In the genomic region with DNA sequence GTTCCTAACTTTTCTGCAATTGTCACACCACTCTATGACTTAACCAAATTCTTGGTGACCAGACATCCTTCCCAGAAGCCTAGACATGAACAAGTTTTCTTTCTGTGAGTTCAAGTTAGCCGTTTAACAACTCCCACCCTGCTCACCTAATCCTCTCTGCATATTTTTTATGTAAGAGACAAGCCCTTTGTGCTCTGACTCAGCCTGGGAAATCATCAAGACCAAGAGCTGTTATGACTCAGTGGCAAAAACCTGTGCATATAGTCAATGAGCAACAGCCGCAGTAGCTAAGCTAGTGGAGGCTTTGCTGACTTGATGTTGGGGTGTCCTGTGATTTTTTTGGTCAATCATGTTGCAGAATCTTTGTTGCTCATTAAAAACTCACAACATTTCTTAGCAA, we compare ENCODE assay signal across 8 cellular contexts.
DNase-seq lines count a peak whose midpoint lies in the region; ATAC-seq and TF ChIP-seq lines count a peak whose summit lies in the region.

No MANE protein-coding gene starts in this region.

- peak overlapping the region; percentile 11 for H3K4me3 Mint-ChIP-seq in MCF 10A (ENCODE audit: unreplicated experiment)
- H3K4me3 Mint-ChIP-seq in activated CD4-positive, alpha-beta memory T cell treated with anti-CD3 and anti-CD28 coated beads for 36 hours, result no peak overlapping the region
- H3K4me3 Mint-ChIP-seq in activated CD4-positive, alpha-beta T cell treated with anti-CD3 and anti-CD28 coated beads, Interleukin-2, amount 10 ng/mL, durations not matched to agents 24 days and 14 days, result no peak overlapping the region
- no peak overlapping the region for H3K4me3 Mint-ChIP-seq in activated naive CD4-positive, alpha-beta T cell treated with anti-CD3 and anti-CD28 coated beads, Interleukin-2, amount 10 ng/mL, durations not matched to agents 7 days and 5 days

- H3K27ac Mint-ChIP-seq in MCF 10A (ENCODE audit: low read depth, unreplicated experiment), result peak overlapping the region; percentile 37
- H3K27ac Mint-ChIP-seq in activated CD4-positive, alpha-beta memory T cell treated with anti-CD3 and anti-CD28 coated beads for 36 hours, result no peak overlapping the region
- no peak overlapping the region for H3K27ac Mint-ChIP-seq in activated CD4-positive, alpha-beta T cell treated with anti-CD3 and anti-CD28 coated beads, Interleukin-2, amount 10 ng/mL, durations not matched to agents 24 days and 14 days
- no peak overlapping the region for H3K27ac Mint-ChIP-seq in activated naive CD4-positive, alpha-beta T cell treated with anti-CD3 and anti-CD28 coated beads, Interleukin-2, amount 10 ng/mL, durations not matched to agents 7 days and 5 days

- no peak for TF ChIP-seq CTCF in MCF 10A (IDR thresholded peaks at IDR 0.05; ENCODE audit: unreplicated experiment)
- no peak for TF ChIP-seq CTCF in breast epithelium (IDR thresholded peaks at IDR 0.05)
- TF ChIP-seq CTCF in astrocyte of the spinal cord (IDR thresholded peaks at IDR 0.05; ENCODE audit: low read depth, low read length), result no peak
- TF ChIP-seq CTCF in left ventricle myocardium inferior (IDR thresholded peaks at IDR 0.05; ENCODE audit: borderline replicate concordance), result no peak

- no peaks in the 10 kb centered on the region for H3K36me3 ChIP-seq in breast epithelium
- H3K36me3 ChIP-seq in left ventricle myocardium inferior, result no peaks in the 10 kb centered on the region

- no peaks in the 10 kb centered on the region for H3K27me3 Mint-ChIP-seq in MCF 10A (ENCODE audit: insufficient read depth, unreplicated experiment)
- H3K27me3 Mint-ChIP-seq in activated CD4-positive, alpha-beta memory T cell treated with anti-CD3 and anti-CD28 coated beads for 36 hours, result peaks cover 10% of the 10 kb centered on the region
- peaks cover 17% of the 10 kb centered on the region for H3K27me3 Mint-ChIP-seq in activated CD4-positive, alpha-beta T cell treated with anti-CD3 and anti-CD28 coated beads, Interleukin-2, amount 10 ng/mL, durations not matched to agents 24 days and 14 days
- no peaks in the 10 kb centered on the region for H3K27me3 Mint-ChIP-seq in activated naive CD4-positive, alpha-beta T cell treated with anti-CD3 and anti-CD28 coated beads, Interleukin-2, amount 10 ng/mL, durations not matched to agents 7 days and 5 days

- H3K9me3 ChIP-seq in breast epithelium (no peaks in the 10 kb centered on the region), left ventricle myocardium inferior (replicated peaks) (peaks cover 3% of the 10 kb centered on the region)

- intact Hi-C loops in MCF 10A (cut with micrococcal nuclease), result loop anchor here (10.0 kb wide), 1 partner anchor 369 kb away; no protein-coding TSS in a partner anchor
- intact Hi-C loops in breast epithelium (cut with DNase I; ENCODE audit: low total_unique reads), result no loop called here
- intact Hi-C loops in activated CD4-positive, alpha-beta memory T cell treated with anti-CD3 and anti-CD28 coated beads for 36 hours (cut with micrococcal nuclease), result no loop called here
- intact Hi-C loops in activated CD4-positive, alpha-beta T cell treated with anti-CD3 and anti-CD28 coated beads, Interleukin-2, amount 10 ng/mL, durations not matched to agents 24 days and 14 days (cut with micrococcal nuclease), result no loop called here
- intact Hi-C loops in left ventricle myocardium inferior (cut with micrococcal nuclease), result no loop called here

- no peaks in the 10 kb centered on the region for H3K36me3 Mint-ChIP-seq in MCF 10A (ENCODE audit: insufficient read depth, unreplicated experiment)
- H3K36me3 Mint-ChIP-seq in activated CD4-positive, alpha-beta memory T cell treated with anti-CD3 and anti-CD28 coated beads for 36 hours, result no peaks in the 10 kb centered on the region
- no peaks in the 10 kb centered on the region for H3K36me3 Mint-ChIP-seq in activated CD4-positive, alpha-beta T cell treated with anti-CD3 and anti-CD28 coated beads, Interleukin-2, amount 10 ng/mL, durations not matched to agents 24 days and 14 days (ENCODE audit: low read depth)
- no peaks in the 10 kb centered on the region for H3K36me3 Mint-ChIP-seq in activated naive CD4-positive, alpha-beta T cell treated with anti-CD3 and anti-CD28 coated beads, Interleukin-2, amount 10 ng/mL, durations not matched to agents 7 days and 5 days

- TF ChIP-seq POLR2A in breast epithelium (IDR thresholded peaks at IDR 0.05), result no peak

- no TSS peak for BruUV-seq in MCF 10A (replicated peaks; lab: Mats Ljungman, UMichigan)

- peak; percentile 96 for ATAC-seq in HG03039 (IDR thresholded peaks at IDR 0.05; ENCODE audit: unreplicated experiment)

- in situ Hi-C loops in astrocyte of the spinal cord (cut with HindIII; ENCODE audit: low sequenced_read_pairs), result no loop called here

- no peak overlapping the region for H3K4me3 ChIP-seq in breast epithelium
- H3K4me3 ChIP-seq in astrocyte of the spinal cord (ENCODE audit: low read depth, low read length), result no peak overlapping the region
- H3K4me3 ChIP-seq in left ventricle myocardium inferior, result no peak overlapping the region

- peaks cover 17% of the 10 kb centered on the region for H3K9me3 Mint-ChIP-seq in MCF 10A (ENCODE audit: unreplicated experiment)
- peaks cover 3% of the 10 kb centered on the region for H3K9me3 Mint-ChIP-seq in activated CD4-positive, alpha-beta memory T cell treated with anti-CD3 and anti-CD28 coated beads for 36 hours
- H3K9me3 Mint-ChIP-seq in activated CD4-positive, alpha-beta T cell treated with anti-CD3 and anti-CD28 coated beads, Interleukin-2, amount 10 ng/mL, durations not matched to agents 24 days and 14 days, result no peaks in the 10 kb centered on the region
- H3K9me3 Mint-ChIP-seq in activated naive CD4-positive, alpha-beta T cell treated with anti-CD3 and anti-CD28 coated beads, Interleukin-2, amount 10 ng/mL, durations not matched to agents 7 days and 5 days, result no peaks in the 10 kb centered on the region

- H3K4me1 ChIP-seq in breast epithelium, result no peaks in the 10 kb centered on the region
- H3K4me1 ChIP-seq in left ventricle myocardium inferior, result peaks cover 10% of the 10 kb centered on the region

- peaks cover 34% of the 10 kb centered on the region for H3K4me1 Mint-ChIP-seq in MCF 10A (ENCODE audit: insufficient read depth, unreplicated experiment)
- no peaks in the 10 kb centered on the region for H3K4me1 Mint-ChIP-seq in activated CD4-positive, alpha-beta memory T cell treated with anti-CD3 and anti-CD28 coated beads for 36 hours (ENCODE audit: low read depth)
- no peaks in the 10 kb centered on the region for H3K4me1 Mint-ChIP-seq in activated CD4-positive, alpha-beta T cell treated with anti-CD3 and anti-CD28 coated beads, Interleukin-2, amount 10 ng/mL, durations not matched to agents 24 days and 14 days
- no peaks in the 10 kb centered on the region for H3K4me1 Mint-ChIP-seq in activated naive CD4-positive, alpha-beta T cell treated with anti-CD3 and anti-CD28 coated beads, Interleukin-2, amount 10 ng/mL, durations not matched to agents 7 days and 5 days

- H3K27me3 ChIP-seq in breast epithelium (no peaks in the 10 kb centered on the region), left ventricle myocardium inferior (ENCODE audit: low read depth) (no peaks in the 10 kb centered on the region)

- POLR2A ChIA-PET in MCF 10A (lab: Yijun Ruan, JAX), result interaction anchor here (0.6 to 1.3 kb wide), 6 partner anchors 9 to 164 kb away, joined by 3 to 6 read pairs (median 4); no protein-coding TSS in a partner anchor
- POLR2A ChIA-PET in activated CD4-positive, alpha-beta memory T cell treated with anti-CD3 and anti-CD28 coated beads for 36 hours (lab: Charles Lee), result no interaction called here

- CTCF ChIA-PET in MCF 10A (lab: Yijun Ruan, JAX), result no interaction called here
- CTCF ChIA-PET in activated CD4-positive, alpha-beta memory T cell treated with anti-CD3 and anti-CD28 coated beads for 36 hours (lab: Charles Lee), result no interaction called here
- CTCF ChIA-PET in activated naive CD4-positive, alpha-beta T cell treated with anti-CD3 and anti-CD28 coated beads, Interleukin-2, amount 10 ng/mL, durations not matched to agents 7 days and 5 days (lab: Charles Lee), result no interaction called here

- DNase-seq in MCF 10A (ENCODE audit: unreplicated experiment) (peak; percentile 86), breast epithelium (ENCODE audit: low spot score in 2 of 2) (no peak), astrocyte of the spinal cord (ENCODE audit: low read depth, low spot score) (peak; percentile 81), left ventricle myocardium inferior (no peak)
- DNase-seq in activated CD4-positive, alpha-beta memory T cell treated with anti-CD3 and anti-CD28 coated beads for 36 hours, result no peak
- no peak for DNase-seq in activated CD4-positive, alpha-beta T cell treated with anti-CD3 and anti-CD28 coated beads, Interleukin-2, amount 10 ng/mL, durations not matched to agents 24 days and 14 days
- no peak for DNase-seq in activated naive CD4-positive, alpha-beta T cell treated with anti-CD3 and anti-CD28 coated beads, Interleukin-2, amount 10 ng/mL, durations not matched to agents 7 days and 5 days

- H3K27ac ChIP-seq in breast epithelium, result no peak overlapping the region
- H3K27ac ChIP-seq in left ventricle myocardium inferior (replicated peaks), result no peak overlapping the region

Comparison
In these comparisons a context has a peak if more than half of its experiments do, and no peak if none do; other contexts are left out.
1. DNase-seq: peak in MCF 10A (single experiment) and astrocyte of the spinal cord (single experiment); none in breast epithelium (0 of 2), activated CD4-positive, alpha-beta memory T cell treated with anti-CD3 and anti-CD28 coated beads for 36 hours (single experiment), activated CD4-positive, alpha-beta T cell treated with anti-CD3 and anti-CD28 coated beads, Interleukin-2, amount 10 ng/mL, durations not matched to agents 24 days and 14 days (single experiment), activated naive CD4-positive, alpha-beta T cell treated with anti-CD3 and anti-CD28 coated beads, Interleukin-2, amount 10 ng/mL, durations not matched to agents 7 days and 5 days (single experiment) and left ventricle myocardium inferior (single experiment).